Comparison of ENCODE assay signal across 8 cellular contexts in genomic region chr14:24171422-24172260, GRCh38. TPM values are rescaled to one million over a fixed set of nuclear protein-coding genes. Genes with fewer than 3 reads are reported as not detected.
A peak's percentile ranks its signal among the peaks of the same experiment; 100 is the strongest.
DNase-seq lines count a peak whose midpoint lies in the region; ATAC-seq and TF ChIP-seq lines count a peak whose summit lies in the region.

A gene with protein sequence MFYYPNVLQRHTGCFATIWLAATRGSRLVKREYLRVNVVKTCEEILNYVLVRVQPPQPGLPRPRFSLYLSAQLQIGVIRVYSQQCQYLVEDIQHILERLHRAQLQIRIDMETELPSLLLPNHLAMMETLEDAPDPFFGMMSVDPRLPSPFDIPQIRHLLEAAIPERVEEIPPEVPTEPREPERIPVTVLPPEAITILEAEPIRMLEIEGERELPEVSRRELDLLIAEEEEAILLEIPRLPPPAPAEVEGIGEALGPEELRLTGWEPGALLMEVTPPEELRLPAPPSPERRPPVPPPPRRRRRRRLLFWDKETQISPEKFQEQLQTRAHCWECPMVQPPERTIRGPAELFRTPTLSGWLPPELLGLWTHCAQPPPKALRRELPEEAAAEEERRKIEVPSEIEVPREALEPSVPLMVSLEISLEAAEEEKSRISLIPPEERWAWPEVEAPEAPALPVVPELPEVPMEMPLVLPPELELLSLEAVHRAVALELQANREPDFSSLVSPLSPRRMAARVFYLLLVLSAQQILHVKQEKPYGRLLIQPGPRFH (plus strand): TSS chr14:24172080. CDS start chr14:24172553, 473 bp downstream.

- peak within 1 kb of the TSS; percentile 37 for H3K9ac ChIP-seq in iPS-15b (ENCODE audit: low read depth, low read length)
- H3K9ac ChIP-seq in skeletal muscle satellite cell (ENCODE audit: low read depth, low read length): no peak within 1 kb of the TSS

- H3K36me3 ChIP-seq in iPS-15b (ENCODE audit: control insufficient read depth, insufficient read depth, low read length) (peaks cover 9% of the 10 kb centered on the region), skeletal muscle satellite cell (ENCODE audit: insufficient read depth, low read length) (peaks cover 17% of the 10 kb centered on the region)

- intact Hi-C loops in T-helper 2 cell treated with Interferon-gamma antibody and Interleukin-4, amounts not matched to agents 100 ng/mL and 5 ng/mL, for 36 hours (cut with micrococcal nuclease): no loop called here

- in situ Hi-C loops in astrocyte of the cerebellum (cut with HindIII; ENCODE audit: low sequenced_read_pairs): no loop called here

- no peaks in the 10 kb centered on the region for H3K27me3 ChIP-seq in iPS-15b (ENCODE audit: control insufficient read depth, insufficient read depth, low read length)
- H3K27me3 ChIP-seq in skeletal muscle satellite cell (ENCODE audit: control insufficient read depth, insufficient read depth, low read length): no peaks in the 10 kb centered on the region

- peak; percentile 6 for DNase-seq in NCI-H446 treated with DMSO at 0.1 percent for 48 hours (lab: John Stamatoyannopoulos, UW)
- DNase-seq in NCI-H446 (lab: John Stamatoyannopoulos, UW): no peak
- DNase-seq in astrocyte of the cerebellum (ENCODE audit: low read depth): peak; percentile 89
- no peak for DNase-seq in NCI-H2196 treated with DMSO at 0.1 percent for 48 hours (lab: John Stamatoyannopoulos, UW; ENCODE audit: unreplicated experiment)

- TF ChIP-seq CTCF in astrocyte of the cerebellum (IDR thresholded peaks at IDR 0.05; ENCODE audit: low read depth, low read length, missing control alignments): no peak

- H3K4me2 ChIP-seq in skeletal muscle satellite cell (ENCODE audit: low read length): peak within 1 kb of the TSS; percentile 35

- ATAC-seq in HG03442 (IDR thresholded peaks at IDR 0.05; ENCODE audit: unreplicated experiment): peak; percentile 84

- H3K4me3 ChIP-seq in astrocyte of the cerebellum (ENCODE audit: low read depth, low read length): peak within 1 kb of the TSS; percentile 51
- H3K4me3 ChIP-seq in iPS-15b (ENCODE audit: low read depth, low read length): peak within 1 kb of the TSS; percentile 81
- no peak within 1 kb of the TSS for H3K4me3 ChIP-seq in skeletal muscle satellite cell (ENCODE audit: low read length)

- no peaks in the 10 kb centered on the region for H3K9me3 ChIP-seq in iPS-15b (ENCODE audit: control insufficient read depth, insufficient read depth, low read length)
- H3K9me3 ChIP-seq in skeletal muscle satellite cell (replicated peaks; ENCODE audit: low read length): no peaks in the 10 kb centered on the region

- peaks cover 3% of the 10 kb centered on the region for H3K4me1 ChIP-seq in iPS-15b (ENCODE audit: control insufficient read depth, insufficient read depth, low read length)
- H3K4me1 ChIP-seq in skeletal muscle satellite cell (ENCODE audit: control insufficient read depth, insufficient read depth, low read length): no peaks in the 10 kb centered on the region

RNA-seq across cellular contexts. Expression of the gene that starts here (rescaled TPM):
- 66.0 and 68.7 TPM in 2 replicates for total RNA-seq in T-helper 2 cell treated with Interferon-gamma antibody and Interleukin-4, amounts not matched to agents 100 ng/mL and 5 ng/mL, for 36 hours
- total RNA-seq in skeletal muscle satellite cell (2012; rRNA removed): 0.87 and 1.0 TPM in 2 replicates

Comparison
In these comparisons a context has a peak if more than half of its experiments do, and no peak if none do; other contexts are left out.
1. DNase-seq: peak in NCI-H446 treated with DMSO at 0.1 percent for 48 hours (single experiment) and astrocyte of the cerebellum (single experiment); none in NCI-H446 (0 of 2) and NCI-H2196 treated with DMSO at 0.1 percent for 48 hours (single experiment).